1 cellular context compared by ENCODE assay signal in the genomic region with DNA sequence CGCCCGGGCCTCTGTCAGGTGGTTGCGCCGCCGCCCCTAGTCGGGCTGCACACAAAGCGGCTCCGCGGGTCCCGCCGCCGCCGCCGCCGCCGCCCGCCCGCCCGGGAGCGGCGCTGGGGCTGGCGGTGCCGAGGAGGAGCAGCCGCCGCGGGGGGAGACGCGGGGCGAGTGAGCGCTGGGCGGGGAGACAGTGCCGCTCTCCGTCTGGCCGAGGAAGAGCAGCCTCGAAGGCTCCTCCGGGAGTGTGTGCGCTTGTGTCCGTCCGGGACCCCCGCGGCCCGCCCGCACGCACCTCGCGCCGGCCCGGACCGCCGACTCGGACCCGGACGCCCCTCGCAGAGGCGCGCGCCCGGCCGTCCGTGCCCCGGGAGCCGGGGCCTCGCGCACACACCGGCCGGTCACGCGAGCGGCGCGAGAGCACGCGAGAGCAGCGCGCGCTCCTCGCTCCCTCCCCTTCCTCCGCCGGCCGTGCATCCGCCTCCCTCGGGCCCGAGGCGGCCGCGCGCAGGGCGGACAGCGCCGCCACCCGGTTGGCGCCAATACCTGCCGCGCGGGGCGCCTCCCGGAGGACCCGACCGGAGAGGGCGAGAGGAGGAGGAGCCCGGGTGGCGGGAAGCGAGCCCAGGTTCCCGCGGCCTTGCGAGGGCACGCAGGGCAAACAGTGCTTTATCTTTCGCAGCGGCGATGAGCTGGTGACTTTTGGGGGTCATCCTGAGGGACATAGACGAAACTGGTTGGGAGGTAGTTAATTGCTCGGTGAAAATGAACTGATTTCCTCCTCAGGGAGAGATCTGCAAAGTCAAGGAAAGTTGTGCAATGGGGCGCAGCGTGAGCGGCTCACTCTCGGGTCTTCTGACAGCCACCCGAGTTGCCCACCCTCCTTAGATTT.
A peak's percentile ranks its signal among the peaks of the same experiment; 100 is the strongest.
TF ChIP-seq lines count a peak whose summit lies in the region.

A gene with protein sequence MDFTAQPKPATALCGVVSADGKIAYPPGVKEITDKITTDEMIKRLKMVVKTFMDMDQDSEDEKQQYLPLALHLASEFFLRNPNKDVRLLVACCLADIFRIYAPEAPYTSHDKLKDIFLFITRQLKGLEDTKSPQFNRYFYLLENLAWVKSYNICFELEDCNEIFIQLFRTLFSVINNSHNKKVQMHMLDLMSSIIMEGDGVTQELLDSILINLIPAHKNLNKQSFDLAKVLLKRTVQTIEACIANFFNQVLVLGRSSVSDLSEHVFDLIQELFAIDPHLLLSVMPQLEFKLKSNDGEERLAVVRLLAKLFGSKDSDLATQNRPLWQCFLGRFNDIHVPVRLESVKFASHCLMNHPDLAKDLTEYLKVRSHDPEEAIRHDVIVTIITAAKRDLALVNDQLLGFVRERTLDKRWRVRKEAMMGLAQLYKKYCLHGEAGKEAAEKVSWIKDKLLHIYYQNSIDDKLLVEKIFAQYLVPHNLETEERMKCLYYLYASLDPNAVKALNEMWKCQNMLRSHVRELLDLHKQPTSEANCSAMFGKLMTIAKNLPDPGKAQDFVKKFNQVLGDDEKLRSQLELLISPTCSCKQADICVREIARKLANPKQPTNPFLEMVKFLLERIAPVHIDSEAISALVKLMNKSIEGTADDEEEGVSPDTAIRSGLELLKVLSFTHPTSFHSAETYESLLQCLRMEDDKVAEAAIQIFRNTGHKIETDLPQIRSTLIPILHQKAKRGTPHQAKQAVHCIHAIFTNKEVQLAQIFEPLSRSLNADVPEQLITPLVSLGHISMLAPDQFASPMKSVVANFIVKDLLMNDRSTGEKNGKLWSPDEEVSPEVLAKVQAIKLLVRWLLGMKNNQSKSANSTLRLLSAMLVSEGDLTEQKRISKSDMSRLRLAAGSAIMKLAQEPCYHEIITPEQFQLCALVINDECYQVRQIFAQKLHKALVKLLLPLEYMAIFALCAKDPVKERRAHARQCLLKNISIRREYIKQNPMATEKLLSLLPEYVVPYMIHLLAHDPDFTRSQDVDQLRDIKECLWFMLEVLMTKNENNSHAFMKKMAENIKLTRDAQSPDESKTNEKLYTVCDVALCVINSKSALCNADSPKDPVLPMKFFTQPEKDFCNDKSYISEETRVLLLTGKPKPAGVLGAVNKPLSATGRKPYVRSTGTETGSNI (N-terminal part only) (minus strand): TSS at position 423 of the 889 bp plus-strand sequence. CDS start 1,334 bp downstream, outside the sequence.

TF ChIP-seq in SK-N-SH, 30 proteins besides CTCF, POLR2A, EP300 and RAD21 (continued from another document):
- TF ChIP-seq MEF2A (IDR thresholded peaks at IDR 0.05; ENCODE audit: borderline replicate concordance, low read depth) (no peak), TAF1 (IDR thresholded peaks at IDR 0.05; ENCODE audit: borderline replicate concordance, low read depth, low read length) (peak; percentile 34; the same call in 1 of the 2 replicates), FOXM1 (IDR thresholded peaks at IDR 0.05; ENCODE audit: low read depth) (no peak), SIN3A (IDR thresholded peaks at IDR 0.05; ENCODE audit: borderline replicate concordance, low read depth, low read length) (peak; percentile 93; the same call in 1 of the 2 replicates), CHD2 (IDR thresholded peaks at IDR 0.05; ENCODE audit: low read length, partially characterized antibody) (peak; percentile 98), NFIC (IDR thresholded peaks at IDR 0.05; ENCODE audit: borderline replicate concordance) (no peak), RCOR1 (IDR thresholded peaks at IDR 0.05; ENCODE audit: low read length) (no peak), SMC3 (IDR thresholded peaks at IDR 0.05; ENCODE audit: low read depth, low read length) (peak; percentile 59), POLR2AphosphoS5 (IDR thresholded peaks at IDR 0.05; ENCODE audit: low read depth, low read length) (no peak; the same call in 1 of the 2 replicates), MXI1 (IDR thresholded peaks at IDR 0.05; ENCODE audit: low read depth, low read length) (peak; percentile 86; the same call in 1 of the 2 replicates), RFX5 (IDR thresholded peaks at IDR 0.05; ENCODE audit: low read length) (no peak), GATA2 (CRISPR knock-in tag; IDR thresholded peaks at IDR 0.05) (no peak), ELF1 (IDR thresholded peaks at IDR 0.05) (no peak), EZH2phosphoT487 (IDR thresholded peaks at IDR 0.05; ENCODE audit: borderline replicate concordance, low read depth) (no peak), GABPA (IDR thresholded peaks at IDR 0.05; ENCODE audit: low read depth) (peak; percentile 62), JUND (IDR thresholded peaks at IDR 0.05) (no peak), RXRA (IDR thresholded peaks at IDR 0.05; ENCODE audit: borderline replicate concordance, low read depth) (no peak), NRF1 (IDR thresholded peaks at IDR 0.05; ENCODE audit: low read depth, low read length) (peak; percentile 55), TEAD4 (IDR thresholded peaks at IDR 0.05; ENCODE audit: borderline replicate concordance, insufficient read depth) (no peak; the same call in 1 of the 2 replicates), FOSL2 (IDR thresholded peaks at IDR 0.05; ENCODE audit: borderline replicate concordance, low read depth) (no peak), YY1 (IDR thresholded peaks at IDR 0.05; ENCODE audit: low read depth) (no peak)
- TF ChIP-seq, protein P1, sequence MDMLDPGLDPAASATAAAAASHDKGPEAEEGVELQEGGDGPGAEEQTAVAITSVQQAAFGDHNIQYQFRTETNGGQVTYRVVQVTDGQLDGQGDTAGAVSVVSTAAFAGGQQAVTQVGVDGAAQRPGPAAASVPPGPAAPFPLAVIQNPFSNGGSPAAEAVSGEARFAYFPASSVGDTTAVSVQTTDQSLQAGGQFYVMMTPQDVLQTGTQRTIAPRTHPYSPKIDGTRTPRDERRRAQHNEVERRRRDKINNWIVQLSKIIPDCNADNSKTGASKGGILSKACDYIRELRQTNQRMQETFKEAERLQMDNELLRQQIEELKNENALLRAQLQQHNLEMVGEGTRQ (IDR thresholded peaks at IDR 0.05; ENCODE audit: borderline replicate concordance, low read depth, low read length) = no peak
- TF ChIP-seq, protein P2, sequence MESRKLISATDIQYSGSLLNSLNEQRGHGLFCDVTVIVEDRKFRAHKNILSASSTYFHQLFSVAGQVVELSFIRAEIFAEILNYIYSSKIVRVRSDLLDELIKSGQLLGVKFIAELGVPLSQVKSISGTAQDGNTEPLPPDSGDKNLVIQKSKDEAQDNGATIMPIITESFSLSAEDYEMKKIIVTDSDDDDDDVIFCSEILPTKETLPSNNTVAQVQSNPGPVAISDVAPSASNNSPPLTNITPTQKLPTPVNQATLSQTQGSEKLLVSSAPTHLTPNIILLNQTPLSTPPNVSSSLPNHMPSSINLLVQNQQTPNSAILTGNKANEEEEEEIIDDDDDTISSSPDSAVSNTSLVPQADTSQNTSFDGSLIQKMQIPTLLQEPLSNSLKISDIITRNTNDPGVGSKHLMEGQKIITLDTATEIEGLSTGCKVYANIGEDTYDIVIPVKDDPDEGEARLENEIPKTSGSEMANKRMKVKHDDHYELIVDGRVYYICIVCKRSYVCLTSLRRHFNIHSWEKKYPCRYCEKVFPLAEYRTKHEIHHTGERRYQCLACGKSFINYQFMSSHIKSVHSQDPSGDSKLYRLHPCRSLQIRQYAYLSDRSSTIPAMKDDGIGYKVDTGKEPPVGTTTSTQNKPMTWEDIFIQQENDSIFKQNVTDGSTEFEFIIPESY (IDR thresholded peaks at IDR 0.05; ENCODE audit: borderline replicate concordance, low read depth) = peak; percentile 93
- TF ChIP-seq, protein P3, sequence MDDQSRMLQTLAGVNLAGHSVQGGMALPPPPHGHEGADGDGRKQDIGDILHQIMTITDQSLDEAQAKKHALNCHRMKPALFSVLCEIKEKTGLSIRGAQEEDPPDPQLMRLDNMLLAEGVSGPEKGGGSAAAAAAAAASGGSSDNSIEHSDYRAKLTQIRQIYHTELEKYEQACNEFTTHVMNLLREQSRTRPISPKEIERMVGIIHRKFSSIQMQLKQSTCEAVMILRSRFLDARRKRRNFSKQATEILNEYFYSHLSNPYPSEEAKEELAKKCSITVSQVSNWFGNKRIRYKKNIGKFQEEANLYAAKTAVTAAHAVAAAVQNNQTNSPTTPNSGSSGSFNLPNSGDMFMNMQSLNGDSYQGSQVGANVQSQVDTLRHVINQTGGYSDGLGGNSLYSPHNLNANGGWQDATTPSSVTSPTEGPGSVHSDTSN (IDR thresholded peaks at IDR 0.05) = no peak
- TF ChIP-seq, protein P4, sequence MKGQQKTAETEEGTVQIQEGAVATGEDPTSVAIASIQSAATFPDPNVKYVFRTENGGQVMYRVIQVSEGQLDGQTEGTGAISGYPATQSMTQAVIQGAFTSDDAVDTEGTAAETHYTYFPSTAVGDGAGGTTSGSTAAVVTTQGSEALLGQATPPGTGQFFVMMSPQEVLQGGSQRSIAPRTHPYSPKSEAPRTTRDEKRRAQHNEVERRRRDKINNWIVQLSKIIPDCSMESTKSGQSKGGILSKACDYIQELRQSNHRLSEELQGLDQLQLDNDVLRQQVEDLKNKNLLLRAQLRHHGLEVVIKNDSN (IDR thresholded peaks at IDR 0.05; ENCODE audit: borderline replicate concordance, low read depth) = no peak
- TF ChIP-seq, protein P5, sequence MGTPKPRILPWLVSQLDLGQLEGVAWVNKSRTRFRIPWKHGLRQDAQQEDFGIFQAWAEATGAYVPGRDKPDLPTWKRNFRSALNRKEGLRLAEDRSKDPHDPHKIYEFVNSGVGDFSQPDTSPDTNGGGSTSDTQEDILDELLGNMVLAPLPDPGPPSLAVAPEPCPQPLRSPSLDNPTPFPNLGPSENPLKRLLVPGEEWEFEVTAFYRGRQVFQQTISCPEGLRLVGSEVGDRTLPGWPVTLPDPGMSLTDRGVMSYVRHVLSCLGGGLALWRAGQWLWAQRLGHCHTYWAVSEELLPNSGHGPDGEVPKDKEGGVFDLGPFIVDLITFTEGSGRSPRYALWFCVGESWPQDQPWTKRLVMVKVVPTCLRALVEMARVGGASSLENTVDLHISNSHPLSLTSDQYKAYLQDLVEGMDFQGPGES (IDR thresholded peaks at IDR 0.05; ENCODE audit: low read depth, low read length) = no peak
- TF ChIP-seq, protein P6, sequence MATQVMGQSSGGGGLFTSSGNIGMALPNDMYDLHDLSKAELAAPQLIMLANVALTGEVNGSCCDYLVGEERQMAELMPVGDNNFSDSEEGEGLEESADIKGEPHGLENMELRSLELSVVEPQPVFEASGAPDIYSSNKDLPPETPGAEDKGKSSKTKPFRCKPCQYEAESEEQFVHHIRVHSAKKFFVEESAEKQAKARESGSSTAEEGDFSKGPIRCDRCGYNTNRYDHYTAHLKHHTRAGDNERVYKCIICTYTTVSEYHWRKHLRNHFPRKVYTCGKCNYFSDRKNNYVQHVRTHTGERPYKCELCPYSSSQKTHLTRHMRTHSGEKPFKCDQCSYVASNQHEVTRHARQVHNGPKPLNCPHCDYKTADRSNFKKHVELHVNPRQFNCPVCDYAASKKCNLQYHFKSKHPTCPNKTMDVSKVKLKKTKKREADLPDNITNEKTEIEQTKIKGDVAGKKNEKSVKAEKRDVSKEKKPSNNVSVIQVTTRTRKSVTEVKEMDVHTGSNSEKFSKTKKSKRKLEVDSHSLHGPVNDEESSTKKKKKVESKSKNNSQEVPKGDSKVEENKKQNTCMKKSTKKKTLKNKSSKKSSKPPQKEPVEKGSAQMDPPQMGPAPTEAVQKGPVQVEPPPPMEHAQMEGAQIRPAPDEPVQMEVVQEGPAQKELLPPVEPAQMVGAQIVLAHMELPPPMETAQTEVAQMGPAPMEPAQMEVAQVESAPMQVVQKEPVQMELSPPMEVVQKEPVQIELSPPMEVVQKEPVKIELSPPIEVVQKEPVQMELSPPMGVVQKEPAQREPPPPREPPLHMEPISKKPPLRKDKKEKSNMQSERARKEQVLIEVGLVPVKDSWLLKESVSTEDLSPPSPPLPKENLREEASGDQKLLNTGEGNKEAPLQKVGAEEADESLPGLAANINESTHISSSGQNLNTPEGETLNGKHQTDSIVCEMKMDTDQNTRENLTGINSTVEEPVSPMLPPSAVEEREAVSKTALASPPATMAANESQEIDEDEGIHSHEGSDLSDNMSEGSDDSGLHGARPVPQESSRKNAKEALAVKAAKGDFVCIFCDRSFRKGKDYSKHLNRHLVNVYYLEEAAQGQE (IDR thresholded peaks at IDR 0.05; ENCODE audit: low read depth, low read length) = no peak; the same call in 1 of the 2 replicates
